8 cellular contexts compared by ENCODE assay signal in genomic region chr7:94908204-94909022, GRCh38.
DNase-seq lines count a peak whose midpoint lies in the region; ATAC-seq and TF ChIP-seq lines count a peak whose summit lies in the region.

No MANE protein-coding gene starts in this region.

- H3K9ac ChIP-seq in iPS-15b (ENCODE audit: low read depth, low read length), result peak overlapping the region; percentile 67

- H3K36me3 ChIP-seq in iPS-15b (ENCODE audit: control insufficient read depth, insufficient read depth, low read length), result no peaks in the 10 kb centered on the region

- peak; percentile 61 for DNase-seq in DMS53 treated with DMSO at 0.1 percent for 48 hours (lab: John Stamatoyannopoulos, UW; ENCODE audit: unreplicated experiment)
- DNase-seq in NCI-H1417 (lab: John Stamatoyannopoulos, UW), result peak; percentile 70 to 96 (median 90)
- peak; percentile 15 for DNase-seq in astrocyte of the cerebellum (ENCODE audit: low read depth)
- DNase-seq in retina, result peak; percentile 92

- no peaks in the 10 kb centered on the region for H3K9me3 ChIP-seq in iPS-15b (ENCODE audit: control insufficient read depth, insufficient read depth, low read length)

- H3K4me1 ChIP-seq in iPS-15b (ENCODE audit: control insufficient read depth, insufficient read depth, low read length), result peaks cover 25% of the 10 kb centered on the region

- TF ChIP-seq CTCF in astrocyte of the cerebellum (IDR thresholded peaks at IDR 0.05; ENCODE audit: low read depth, low read length, missing control alignments), result no peak

- no peaks in the 10 kb centered on the region for H3K27me3 ChIP-seq in iPS-15b (ENCODE audit: control insufficient read depth, insufficient read depth, low read length)

- H3K4me3 ChIP-seq in astrocyte of the cerebellum (ENCODE audit: low read depth, low read length) (peak overlapping the region; percentile 58), iPS-15b (ENCODE audit: low read depth, low read length) (peak overlapping the region; percentile 66)

- in situ Hi-C loops in astrocyte of the cerebellum (cut with HindIII; ENCODE audit: low sequenced_read_pairs), result no loop called here

- ATAC-seq in HG03378 (IDR thresholded peaks at IDR 0.05; ENCODE audit: unreplicated experiment) (no peak), HG03108 (IDR thresholded peaks at IDR 0.05; ENCODE audit: unreplicated experiment) (no peak), GM21528 (IDR thresholded peaks at IDR 0.05; ENCODE audit: low FRiP score, unreplicated experiment) (no peak)

Comparison
In these comparisons a context has a peak if more than half of its experiments do, and no peak if none do; other contexts are left out.
1. DNase-seq: peak in every context shown above with its lines; median percentile 92 in retina; 90 in NCI-H1417; 61 in DMS53 treated with DMSO at 0.1 percent for 48 hours; 15 in astrocyte of the cerebellum.